Comparison of ENCODE assay signal across 8 cellular contexts in the genomic region with DNA sequence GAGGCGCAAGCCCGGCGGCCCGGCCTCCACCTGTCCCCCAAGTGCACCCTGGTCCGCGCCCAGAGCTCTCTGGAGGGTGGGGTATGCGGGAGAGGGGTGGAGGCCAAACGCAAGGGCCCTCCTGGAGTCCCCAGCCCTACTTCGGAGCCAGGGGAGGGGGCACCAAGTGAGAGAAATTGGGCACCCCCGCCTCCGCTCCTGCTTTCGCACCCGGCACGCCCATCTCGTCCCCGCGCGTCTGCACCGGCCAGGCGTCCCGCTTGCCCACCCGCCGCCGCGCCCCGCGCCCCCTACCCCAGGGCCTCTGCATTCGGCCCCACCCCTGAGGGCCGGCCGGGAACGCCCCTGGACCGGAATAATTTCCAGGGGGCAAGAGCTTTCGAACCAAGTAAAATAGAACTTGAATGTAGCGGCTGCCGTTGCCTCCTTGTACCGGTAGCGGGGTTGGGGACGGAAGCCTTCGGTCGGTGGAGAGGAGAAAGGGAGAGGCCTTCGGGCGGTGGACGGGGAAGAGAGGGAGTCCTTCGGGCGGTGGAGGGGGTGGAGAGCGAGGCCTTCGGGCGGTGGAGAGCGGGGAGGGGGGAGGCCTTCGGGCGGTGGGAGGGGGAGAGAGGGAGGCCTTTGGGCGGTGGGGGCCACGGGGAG. TPM values are rescaled to one million over a fixed set of nuclear protein-coding genes. Genes with fewer than 3 reads are reported as not detected.
A peak's percentile ranks its signal among the peaks of the same experiment; 100 is the strongest.
DNase-seq lines count a peak whose midpoint lies in the region; ATAC-seq and TF ChIP-seq lines count a peak whose summit lies in the region.

No MANE protein-coding gene starts in this region.

- ATAC-seq in GM21786 (IDR thresholded peaks at IDR 0.05; ENCODE audit: unreplicated experiment) (no peak), GM21576 (IDR thresholded peaks at IDR 0.05; ENCODE audit: unreplicated experiment) (no peak)

- no peaks in the 10 kb centered on the region for H3K9me3 ChIP-seq in cardiac muscle cell (ENCODE audit: low read depth)

- H3K4me3 ChIP-seq in cardiac muscle cell = peak overlapping the region; percentile 62

- peaks cover 5% of the 10 kb centered on the region for H3K4me1 ChIP-seq in cardiac muscle cell (ENCODE audit: low read depth)

- H3K36me3 ChIP-seq in cardiac muscle cell = peaks cover 9% of the 10 kb centered on the region

- peak overlapping the region; percentile 90 for H3K27ac ChIP-seq in cardiac muscle cell

- DNase-seq in AG08395 (ENCODE audit: low spot score) = peak; percentile 48
- DNase-seq in GM19238 (ENCODE audit: insufficient read length, low spot score) = peak; percentile 41
- DNase-seq in NCI-H2171 treated with DMSO at 0.1 percent for 48 hours (lab: John Stamatoyannopoulos, UW) = peak; percentile 76
- peak; percentile 20 for DNase-seq in activated effector memory CD4-positive, alpha-beta T cell treated with Interleukin-2 at 50 U/mL for 16 hours
- peak; percentile 16 to 64 for DNase-seq in cardiac muscle cell (ENCODE audit: low read depth in 1 of 2, low spot score in 1 of 2)
- DNase-seq in renal cortical epithelial cell (ENCODE audit: low read depth) = peak; percentile 8

- no peak for TF ChIP-seq CTCF in cardiac muscle cell (IDR thresholded peaks at IDR 0.05; ENCODE audit: low read depth, low read length)

- no peaks in the 10 kb centered on the region for H3K27me3 ChIP-seq in cardiac muscle cell

RNA-seq across cellular contexts. Expression of a gene that starts 0.7 kb away (rescaled TPM):
- total RNA-seq in cardiac muscle cell (185 and 235 TPM in 2 replicates), renal cortical epithelial cell (81.7 and 82.1 TPM in 2 replicates)
- polyA plus RNA-seq in cardiac muscle cell = 557 and 565 TPM in 2 replicates

RNA-seq across cellular contexts. Expression of a gene that starts 3.6 kb away (rescaled TPM):
- total RNA-seq in cardiac muscle cell (22.2 and 29.7 TPM in 2 replicates), renal cortical epithelial cell (0.87 and 6.8 TPM in 2 replicates)
- 8.7 and 17.8 TPM in 2 replicates for polyA plus RNA-seq in cardiac muscle cell

RNA-seq across cellular contexts. Expression of a gene that starts 6.2 kb away (rescaled TPM):
- 8.5 and 12.2 TPM in 2 replicates for total RNA-seq in cardiac muscle cell
- 8.7 and 12.1 TPM in 2 replicates for polyA plus RNA-seq in cardiac muscle cell
- total RNA-seq in renal cortical epithelial cell = 0.35 and 1.8 TPM in 2 replicates

RNA-seq across cellular contexts. Expression of a gene that starts 17.6 kb away (rescaled TPM):
- total RNA-seq in cardiac muscle cell (741 and 1,028 TPM in 2 replicates), renal cortical epithelial cell (372 and 398 TPM in 2 replicates)
- polyA plus RNA-seq in cardiac muscle cell = 496 and 793 TPM in 2 replicates

RNA-seq across cellular contexts. Expression of a gene that starts 37.8 kb away (rescaled TPM):
- total RNA-seq in cardiac muscle cell (20.0 and 25.6 TPM in 2 replicates), renal cortical epithelial cell (16.3 and 21.9 TPM in 2 replicates)
- 37.2 and 45.6 TPM in 2 replicates for polyA plus RNA-seq in cardiac muscle cell

Comparison
In these comparisons a context has a peak if more than half of its experiments do, and no peak if none do; other contexts are left out.
1. DNase-seq: peak in every context shown above with its lines; median percentile 76 in NCI-H2171 treated with DMSO at 0.1 percent for 48 hours; 48 in AG08395; 41 in GM19238; 40 in cardiac muscle cell; 20 in activated effector memory CD4-positive, alpha-beta T cell treated with Interleukin-2 at 50 U/mL for 16 hours; 8 in renal cortical epithelial cell.